In genomic region chr22:20749453-20749852, GRCh38 we compare ENCODE assay signal across 15 cellular contexts. TPM values are rescaled to one million over a fixed set of nuclear protein-coding genes. Genes with fewer than 3 reads are reported as not detected.
DNase-seq lines count a peak whose midpoint lies in the region; ATAC-seq, FAIRE-seq and TF ChIP-seq lines count a peak whose summit lies in the region.
"Had no signal": no experiment of that assay in that cellular context is flagged by ENCODE, and none has a peak within 500 bp of the region (broad histone marks: within the 10 kb centered on the region; RNA-seq: fewer than 3 reads in every experiment).

No MANE protein-coding gene starts in this region.

- no peaks in the 10 kb centered on the region for H3F3A ChIP-seq in SU-DHL-6 (ENCODE audit: insufficient read depth)

- H3K4me1 Mint-ChIP-seq in activated naive CD4-positive, alpha-beta T cell treated with anti-CD3 and anti-CD28 coated beads, Interleukin-2, amount 10 ng/mL, durations not matched to agents 7 days and 5 days: peaks cover 2% of the 10 kb centered on the region

- intact Hi-C loops in kidney (cut with DNase I): no loop called here
- intact Hi-C loops in left ventricle myocardium superior (cut with micrococcal nuclease): no loop called here

- H2AFZ ChIP-seq in SU-DHL-6 (ENCODE audit: low read depth, low read length, severe bottlenecking): no peak overlapping the region

- H3K27ac ChIP-seq in SU-DHL-6 (ENCODE audit: low read depth, low read length) (peak overlapping the region; percentile 88), kidney (ENCODE audit: low read depth in 2 of 2, low read length in 2 of 2) (no peak overlapping the region), stomach smooth muscle (ENCODE audit: low read length) (peak overlapping the region; percentile 46)

- no peak for FAIRE-seq in kidney (lab: Jason Lieb, UNC)
- FAIRE-seq: small intestine, urothelium cell line had no signal

- H3K36me3 Mint-ChIP-seq in activated naive CD4-positive, alpha-beta T cell treated with anti-CD3 and anti-CD28 coated beads, Interleukin-2, amount 10 ng/mL, durations not matched to agents 7 days and 5 days: peaks cover 41% of the 10 kb centered on the region

- H3K4me3 ChIP-seq in SU-DHL-6 (ENCODE audit: insufficient read depth, low read length, poor library complexity, severe bottlenecking): no peak overlapping the region
- H3K4me3 ChIP-seq in kidney (ENCODE audit: low read length in 2 of 2): no peak overlapping the region
- H3K4me3 ChIP-seq in stomach smooth muscle (ENCODE audit: low read length in 2 of 2): no peak overlapping the region

- H3K36me3 ChIP-seq in SU-DHL-6 (ENCODE audit: low read length) (no peaks in the 10 kb centered on the region), kidney (ENCODE audit: control insufficient read depth in 1 of 2, insufficient read depth in 2 of 2, low read length in 2 of 2) (peaks cover 39 to 42% of the 10 kb centered on the region in 2 donors), stomach smooth muscle (ENCODE audit: control insufficient read depth in 2 of 2, insufficient read depth in 2 of 2, low read length in 2 of 2) (peaks cover 32 to 58% of the 10 kb centered on the region in 2 donors)

- no peak for ATAC-seq in left ventricle myocardium superior
- ATAC-seq: SK-N-SH treated with all-trans-retinoic acid at 6 μM for 48 hours had no signal

- no peaks in the 10 kb centered on the region for H3K9me3 Mint-ChIP-seq in activated naive CD4-positive, alpha-beta T cell treated with anti-CD3 and anti-CD28 coated beads, Interleukin-2, amount 10 ng/mL, durations not matched to agents 7 days and 5 days
- H3K9me3 Mint-ChIP-seq: activated T-helper 2 cell treated with anti-CD3 and anti-CD28 coated beads, Interferon-gamma antibody, Interleukin-2, Interleukin-4, amounts not matched to agents 10 μg/mL and 5 μg/mL and 100 μg/mL, durations not matched to agents 14 hours and 24 hours and 36 hours; naive thymus-derived CD4-positive, alpha-beta T cell had no signal

- no peaks in the 10 kb centered on the region for H3K27me3 Mint-ChIP-seq in activated naive CD4-positive, alpha-beta T cell treated with anti-CD3 and anti-CD28 coated beads, Interleukin-2, amount 10 ng/mL, durations not matched to agents 7 days and 5 days
- H3K27me3 Mint-ChIP-seq: naive thymus-derived CD4-positive, alpha-beta T cell had no signal

- H3K9ac ChIP-seq in SU-DHL-6 (ENCODE audit: low read length) (peak overlapping the region; percentile 36; the same call in 1 of the 2 replicates), kidney (ENCODE audit: low read length in 2 of 2) (no peak overlapping the region), stomach smooth muscle (ENCODE audit: low read length in 2 of 2) (peak overlapping the region in 1 of 2 donors; percentile 13)

- peak overlapping the region; percentile 45 for H3K27ac Mint-ChIP-seq in activated naive CD4-positive, alpha-beta T cell treated with anti-CD3 and anti-CD28 coated beads, Interleukin-2, amount 10 ng/mL, durations not matched to agents 7 days and 5 days
- H3K27ac Mint-ChIP-seq: activated T-helper 2 cell treated with anti-CD3 and anti-CD28 coated beads, Interferon-gamma antibody, Interleukin-2, Interleukin-4, amounts not matched to agents 10 μg/mL and 5 μg/mL and 100 μg/mL, durations not matched to agents 14 hours and 24 hours and 36 hours had no signal

- no peaks in the 10 kb centered on the region for H3K27me3 ChIP-seq in SU-DHL-6 (ENCODE audit: low read length)
- H3K27me3 ChIP-seq in stomach smooth muscle (ENCODE audit: control insufficient read depth in 1 of 2, insufficient read depth in 2 of 2, low read length in 2 of 2): no peaks in the 10 kb centered on the region

- H3K4me3 Mint-ChIP-seq in activated naive CD4-positive, alpha-beta T cell treated with anti-CD3 and anti-CD28 coated beads, Interleukin-2, amount 10 ng/mL, durations not matched to agents 7 days and 5 days: no peak overlapping the region
- H3K4me3 Mint-ChIP-seq: naive thymus-derived CD4-positive, alpha-beta T cell had no signal

- DNase-seq in activated naive CD4-positive, alpha-beta T cell treated with anti-CD3 and anti-CD28 coated beads, Interleukin-2, amount 10 ng/mL, durations not matched to agents 7 days and 5 days: no peak
- DNase-seq in activated naive CD4-positive, alpha-beta T cell (lab: John Stamatoyannopoulos, UW): no peak
- DNase-seq in kidney (peak; percentile 32), SW480 (ENCODE audit: low spot score) (no peak), NCI-H128 (lab: John Stamatoyannopoulos, UW; ENCODE audit: unreplicated experiment) (no peak), left ventricle myocardium superior (no peak)
- DNase-seq: activated CD4-positive, CD25-positive, alpha-beta regulatory T cell treated with anti-CD3 and anti-CD28 coated beads, Interleukin-2, amount 50 U/mL, for 72 hours; naive thymus-derived CD4-positive, alpha-beta T cell; NCI-H187; small intestine had no signal

- TF ChIP-seq CTCF in SU-DHL-6 (IDR thresholded peaks at IDR 0.05; ENCODE audit: insufficient read depth, low read length, poor library complexity, severe bottlenecking) (no peak), kidney (IDR thresholded peaks at IDR 0.05; ENCODE audit: borderline replicate concordance, extremely low read depth, insufficient read depth) (no peak)

- no peaks in the 10 kb centered on the region for H3K4me1 ChIP-seq in kidney (ENCODE audit: control insufficient read depth in 1 of 2, insufficient read depth in 1 of 2, low read depth in 1 of 2, low read length in 2 of 2)
- peaks cover 18% of the 10 kb centered on the region for H3K4me1 ChIP-seq in stomach smooth muscle (ENCODE audit: control insufficient read depth, insufficient read depth, low read length)

- H3K4me2 ChIP-seq in SU-DHL-6 (ENCODE audit: low read depth, low read length, poor library complexity, severe bottlenecking): peak overlapping the region; percentile 40

- no peaks in the 10 kb centered on the region for H3K9me2 ChIP-seq in SU-DHL-6 (replicated peaks; ENCODE audit: insufficient read depth, low read length)

- no peaks in the 10 kb centered on the region for H4K20me1 ChIP-seq in SU-DHL-6 (ENCODE audit: low read depth, low read length)

- no peaks in the 10 kb centered on the region for H3K79me2 ChIP-seq in SU-DHL-6 (ENCODE audit: insufficient read depth, low read length)

- CTCF ChIA-PET in activated naive CD4-positive, alpha-beta T cell treated with anti-CD3 and anti-CD28 coated beads, Interleukin-2, amount 10 ng/mL, durations not matched to agents 7 days and 5 days (lab: Charles Lee): interaction anchor here (1.9 kb wide), 1 partner anchor 145 kb away, joined by 4 read pairs; no protein-coding TSS in a partner anchor

- H3K9me3 ChIP-seq in SU-DHL-6 (ENCODE audit: insufficient read depth, low read length) (no peaks in the 10 kb centered on the region), kidney (ENCODE audit: control insufficient read depth in 1 of 2, low read length in 2 of 2) (no peaks in the 10 kb centered on the region), stomach smooth muscle (ENCODE audit: control insufficient read depth in 2 of 2, low read length in 2 of 2) (no peaks in the 10 kb centered on the region)

RNA-seq across cellular contexts. Expression of gene SERPIND1, which starts 24.5 kb away (rescaled TPM):
- total RNA-seq in kidney (not detected), left ventricle myocardium superior (not detected)
- not detected for polyA plus RNA-seq in kidney (ENCODE audit: insufficient read depth, low read depth, low replicate concordance)
- total RNA-seq: activated T-helper 2 cell treated with anti-CD3 and anti-CD28 coated beads, Interferon-gamma antibody, Interleukin-2, Interleukin-4, amounts not matched to agents 10 μg/mL and 5 μg/mL and 100 μg/mL, durations not matched to agents 14 hours and 24 hours and 36 hours; naive thymus-derived CD4-positive, alpha-beta T cell had no signal

Comparison
In these comparisons a context has a peak if more than half of its experiments do, and no peak if none do; other contexts are left out.
1. H3K27ac ChIP-seq: peak in SU-DHL-6 (single experiment) and stomach smooth muscle (single experiment); none in kidney (0 of 2).